In the genomic region with DNA sequence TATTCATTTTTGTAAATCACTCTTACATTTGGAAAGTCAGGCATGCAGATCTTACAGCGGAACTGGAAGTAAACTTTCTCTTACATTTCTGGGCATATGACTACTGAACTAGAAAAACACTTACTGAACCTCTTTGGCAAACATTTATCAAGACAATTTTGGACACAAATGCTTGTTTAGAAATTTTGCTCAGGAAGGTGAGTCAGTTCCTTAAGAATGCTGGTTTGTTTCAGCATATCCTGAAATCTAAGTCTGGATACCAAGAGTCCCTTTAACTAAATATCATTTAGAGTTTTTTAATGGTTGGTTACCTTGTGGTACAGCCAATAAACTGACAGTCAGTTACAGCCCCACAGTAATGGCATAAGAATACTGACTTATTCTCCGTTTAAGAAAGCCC, we compare ENCODE assay signal across 1 cellular context.
A peak's percentile ranks its signal among the peaks of the same experiment; 100 is the strongest.
TF ChIP-seq lines count a peak whose summit lies in the region.

No MANE protein-coding gene starts in this region.

TF ChIP-seq in SK-N-SH, 30 proteins besides CTCF, POLR2A, EP300 and RAD21 (continued from another document):
- TF ChIP-seq MXI1 (IDR thresholded peaks at IDR 0.05; ENCODE audit: low read depth, low read length) (no peak), SIN3A (IDR thresholded peaks at IDR 0.05; ENCODE audit: borderline replicate concordance, low read depth, low read length) (no peak), GABPA (IDR thresholded peaks at IDR 0.05; ENCODE audit: low read depth) (no peak), NFIC (IDR thresholded peaks at IDR 0.05; ENCODE audit: borderline replicate concordance) (peak; percentile 52; the same call in 1 of the 2 replicates), FOSL2 (IDR thresholded peaks at IDR 0.05; ENCODE audit: borderline replicate concordance, low read depth) (peak; percentile 58; the same call in 1 of the 2 replicates), FOXM1 (IDR thresholded peaks at IDR 0.05; ENCODE audit: low read depth) (no peak), USF1 (IDR thresholded peaks at IDR 0.05; ENCODE audit: borderline replicate concordance, low read depth) (no peak), FOXJ3 (CRISPR knock-in tag; IDR thresholded peaks at IDR 0.05) (no peak), CHD2 (IDR thresholded peaks at IDR 0.05; ENCODE audit: low read length, partially characterized antibody) (no peak), MAX (IDR thresholded peaks at IDR 0.05; ENCODE audit: low read depth) (no peak), NRF1 (IDR thresholded peaks at IDR 0.05; ENCODE audit: low read depth, low read length) (no peak), TCF12 (IDR thresholded peaks at IDR 0.05) (peak; percentile 57), TEAD4 (IDR thresholded peaks at IDR 0.05; ENCODE audit: borderline replicate concordance, insufficient read depth) (no peak), MEF2A (IDR thresholded peaks at IDR 0.05; ENCODE audit: borderline replicate concordance, low read depth) (no peak), RFX5 (IDR thresholded peaks at IDR 0.05; ENCODE audit: low read length) (no peak), JUND (IDR thresholded peaks at IDR 0.05) (peak; percentile 68)
- TF ChIP-seq, protein P1, sequence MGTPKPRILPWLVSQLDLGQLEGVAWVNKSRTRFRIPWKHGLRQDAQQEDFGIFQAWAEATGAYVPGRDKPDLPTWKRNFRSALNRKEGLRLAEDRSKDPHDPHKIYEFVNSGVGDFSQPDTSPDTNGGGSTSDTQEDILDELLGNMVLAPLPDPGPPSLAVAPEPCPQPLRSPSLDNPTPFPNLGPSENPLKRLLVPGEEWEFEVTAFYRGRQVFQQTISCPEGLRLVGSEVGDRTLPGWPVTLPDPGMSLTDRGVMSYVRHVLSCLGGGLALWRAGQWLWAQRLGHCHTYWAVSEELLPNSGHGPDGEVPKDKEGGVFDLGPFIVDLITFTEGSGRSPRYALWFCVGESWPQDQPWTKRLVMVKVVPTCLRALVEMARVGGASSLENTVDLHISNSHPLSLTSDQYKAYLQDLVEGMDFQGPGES (IDR thresholded peaks at IDR 0.05; ENCODE audit: low read depth, low read length), result no peak
